ENCODE assay signal across 1 cellular context in the genomic region with DNA sequence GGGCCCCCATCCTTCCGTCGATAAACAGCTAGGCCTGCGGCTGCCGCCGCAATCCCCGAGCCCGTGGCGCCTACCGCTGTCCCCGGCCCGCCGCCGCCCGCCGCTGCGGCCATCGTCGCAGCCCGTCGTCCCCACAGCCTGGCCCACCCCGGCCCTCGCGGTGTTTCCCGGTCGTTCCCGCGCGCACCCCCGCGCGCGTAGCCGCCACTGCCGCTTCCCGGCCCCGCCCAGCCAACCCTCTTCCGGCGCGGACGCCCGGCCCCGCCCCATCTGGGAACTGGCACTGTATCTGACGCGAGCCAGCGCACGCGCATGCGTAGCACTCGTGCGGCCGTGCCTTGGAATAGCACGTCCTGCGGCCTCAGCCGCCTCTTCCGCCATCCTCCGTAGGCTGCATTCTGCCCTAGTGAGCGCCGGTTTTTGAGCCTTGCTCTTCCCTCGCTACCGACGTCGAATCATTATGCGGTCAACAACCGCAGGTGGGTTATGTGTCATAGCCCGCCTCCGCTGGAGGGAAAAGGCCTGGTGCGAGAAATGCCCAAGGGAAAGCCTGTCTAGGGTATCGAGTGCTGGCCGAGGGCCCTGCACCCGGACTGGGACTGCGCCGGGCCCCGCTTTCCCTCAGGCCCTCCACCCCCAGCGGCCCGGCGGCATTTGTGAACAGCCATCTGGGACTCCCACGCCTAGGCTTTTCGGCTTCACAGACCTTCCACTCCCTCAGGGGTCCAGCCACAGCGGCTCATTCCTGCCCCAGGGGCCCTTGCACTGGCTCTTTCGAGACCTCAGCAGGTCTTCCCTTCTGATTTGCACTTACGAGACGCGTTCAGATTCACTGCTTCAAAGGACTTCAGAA.
TF ChIP-seq lines count a peak whose summit lies in the region.

A gene (minus strand): TSS at position 209 of the 853 bp plus-strand sequence. CDS start 96 bp downstream, at position 113.

TF ChIP-seq in GM12878, 131 proteins besides CTCF, POLR2A, EP300 and RAD21 (continued from another document and continues in another):
- TF ChIP-seq, protein P1, sequence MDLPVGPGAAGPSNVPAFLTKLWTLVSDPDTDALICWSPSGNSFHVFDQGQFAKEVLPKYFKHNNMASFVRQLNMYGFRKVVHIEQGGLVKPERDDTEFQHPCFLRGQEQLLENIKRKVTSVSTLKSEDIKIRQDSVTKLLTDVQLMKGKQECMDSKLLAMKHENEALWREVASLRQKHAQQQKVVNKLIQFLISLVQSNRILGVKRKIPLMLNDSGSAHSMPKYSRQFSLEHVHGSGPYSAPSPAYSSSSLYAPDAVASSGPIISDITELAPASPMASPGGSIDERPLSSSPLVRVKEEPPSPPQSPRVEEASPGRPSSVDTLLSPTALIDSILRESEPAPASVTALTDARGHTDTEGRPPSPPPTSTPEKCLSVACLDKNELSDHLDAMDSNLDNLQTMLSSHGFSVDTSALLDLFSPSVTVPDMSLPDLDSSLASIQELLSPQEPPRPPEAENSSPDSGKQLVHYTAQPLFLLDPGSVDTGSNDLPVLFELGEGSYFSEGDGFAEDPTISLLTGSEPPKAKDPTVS (IDR thresholded peaks at IDR 0.05; ENCODE audit: low read depth, low read length) = 0 out of 2 replicates have a peak, but pooled peaks have one; percentile 13
- TF ChIP-seq IKZF2 (IDR thresholded peaks at IDR 0.05) (peak; percentile 90 to 95), RUNX3 (IDR thresholded peaks at IDR 0.05; ENCODE audit: low read length) (peak; percentile 98), POLR2AphosphoS5 (IDR thresholded peaks at IDR 0.05; ENCODE audit: low read length) (peak; percentile 85), CHD4 (IDR thresholded peaks at IDR 0.05) (no peak), MTA2 (IDR thresholded peaks at IDR 0.05; ENCODE audit: low read depth) (peak; percentile 62; the same call in 1 of the 2 replicates), ATF7 (IDR thresholded peaks at IDR 0.05; ENCODE audit: low read depth) (peak; percentile 77), TARDBP (IDR thresholded peaks at IDR 0.05; ENCODE audit: borderline replicate concordance) (no peak), JUNB (IDR thresholded peaks at IDR 0.05) (peak; percentile 77; the same call in 1 of the 2 replicates), WRNIP1 (IDR thresholded peaks at IDR 0.05; ENCODE audit: borderline replicate concordance, low read depth, low read length) (no peak), SMAD1 (IDR thresholded peaks at IDR 0.05; ENCODE audit: low read depth, partially characterized antibody) (peak; percentile 39), SMAD5 (IDR thresholded peaks at IDR 0.05; ENCODE audit: low read depth) (peak; percentile 46; the same call in 1 of the 2 replicates), MEF2B (IDR thresholded peaks at IDR 0.05; ENCODE audit: partially characterized antibody, poor library complexity, severe bottlenecking) (peak; percentile 94), MEF2A (IDR thresholded peaks at IDR 0.05; ENCODE audit: insufficient read depth, low read depth, low read length) (peak; percentile 70), BHLHE40 (IDR thresholded peaks at IDR 0.05; ENCODE audit: borderline replicate concordance in 1 of 2, low read depth in 2 of 2, low read length in 1 of 2) (peak; percentile 79 to 89), TCF3 (IDR thresholded peaks at IDR 0.05; ENCODE audit: borderline replicate concordance, insufficient read depth, low read depth, low read length) (0 out of 2 replicates have a peak, but pooled peaks have one; percentile 58), MXI1 (IDR thresholded peaks at IDR 0.05; ENCODE audit: low read depth, low read length) (peak; percentile 73; the same call in 1 of the 2 replicates), SIN3A (IDR thresholded peaks at IDR 0.05; ENCODE audit: low read depth, low read length) (peak; percentile 37), SUPT20H (IDR thresholded peaks at IDR 0.05; ENCODE audit: borderline replicate concordance, control insufficient read depth, low read depth, low read length) (no peak), EED (IDR thresholded peaks at IDR 0.05; ENCODE audit: low read depth) (peak; percentile 95), DPF2 (IDR thresholded peaks at IDR 0.05) (peak; percentile 87; the same call in 1 of the 2 replicates), RB1 (IDR thresholded peaks at IDR 0.05; ENCODE audit: borderline replicate concordance) (peak; percentile 25; the same call in 1 of the 2 replicates), SREBF2 (IDR thresholded peaks at IDR 0.05; ENCODE audit: low read length) (peak; percentile 18; the same call in 1 of the 2 replicates), HDAC6 (IDR thresholded peaks at IDR 0.05; ENCODE audit: unreplicated experiment) (peak; percentile 14), LARP7 (IDR thresholded peaks at IDR 0.05) (peak; percentile 18; the same call in 1 of the 2 replicates), BACH1 (IDR thresholded peaks at IDR 0.05; ENCODE audit: borderline replicate concordance) (peak; percentile 8; the same call in 1 of the 2 replicates), CREM (IDR thresholded peaks at IDR 0.05; ENCODE audit: low read depth) (peak; percentile 89), ZNF622 (IDR thresholded peaks at IDR 0.05) (no peak), EZH2 (IDR thresholded peaks at IDR 0.05; ENCODE audit: borderline replicate concordance, control insufficient read depth, low read depth, low read length) (no peak), ZNF274 (IDR thresholded peaks at IDR 0.05; ENCODE audit: insufficient read depth, insufficient read length) (no peak)
- TF ChIP-seq, protein P2, sequence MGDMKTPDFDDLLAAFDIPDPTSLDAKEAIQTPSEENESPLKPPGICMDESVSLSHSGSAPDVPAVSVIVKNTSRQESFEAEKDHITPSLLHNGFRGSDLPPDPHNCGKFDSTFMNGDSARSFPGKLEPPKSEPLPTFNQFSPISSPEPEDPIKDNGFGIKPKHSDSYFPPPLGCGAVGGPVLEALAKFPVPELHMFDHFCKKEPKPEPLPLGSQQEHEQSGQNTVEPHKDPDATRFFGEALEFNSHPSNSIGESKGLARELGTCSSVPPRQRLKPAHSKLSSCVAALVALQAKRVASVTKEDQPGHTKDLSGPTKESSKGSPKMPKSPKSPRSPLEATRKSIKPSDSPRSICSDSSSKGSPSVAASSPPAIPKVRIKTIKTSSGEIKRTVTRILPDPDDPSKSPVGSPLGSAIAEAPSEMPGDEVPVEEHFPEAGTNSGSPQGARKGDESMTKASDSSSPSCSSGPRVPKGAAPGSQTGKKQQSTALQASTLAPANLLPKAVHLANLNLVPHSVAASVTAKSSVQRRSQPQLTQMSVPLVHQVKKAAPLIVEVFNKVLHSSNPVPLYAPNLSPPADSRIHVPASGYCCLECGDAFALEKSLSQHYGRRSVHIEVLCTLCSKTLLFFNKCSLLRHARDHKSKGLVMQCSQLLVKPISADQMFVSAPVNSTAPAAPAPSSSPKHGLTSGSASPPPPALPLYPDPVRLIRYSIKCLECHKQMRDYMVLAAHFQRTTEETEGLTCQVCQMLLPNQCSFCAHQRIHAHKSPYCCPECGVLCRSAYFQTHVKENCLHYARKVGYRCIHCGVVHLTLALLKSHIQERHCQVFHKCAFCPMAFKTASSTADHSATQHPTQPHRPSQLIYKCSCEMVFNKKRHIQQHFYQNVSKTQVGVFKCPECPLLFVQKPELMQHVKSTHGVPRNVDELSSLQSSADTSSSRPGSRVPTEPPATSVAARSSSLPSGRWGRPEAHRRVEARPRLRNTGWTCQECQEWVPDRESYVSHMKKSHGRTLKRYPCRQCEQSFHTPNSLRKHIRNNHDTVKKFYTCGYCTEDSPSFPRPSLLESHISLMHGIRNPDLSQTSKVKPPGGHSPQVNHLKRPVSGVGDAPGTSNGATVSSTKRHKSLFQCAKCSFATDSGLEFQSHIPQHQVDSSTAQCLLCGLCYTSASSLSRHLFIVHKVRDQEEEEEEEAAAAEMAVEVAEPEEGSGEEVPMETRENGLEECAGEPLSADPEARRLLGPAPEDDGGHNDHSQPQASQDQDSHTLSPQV (IDR thresholded peaks at IDR 0.05) = no peak
- TF ChIP-seq, protein P3, sequence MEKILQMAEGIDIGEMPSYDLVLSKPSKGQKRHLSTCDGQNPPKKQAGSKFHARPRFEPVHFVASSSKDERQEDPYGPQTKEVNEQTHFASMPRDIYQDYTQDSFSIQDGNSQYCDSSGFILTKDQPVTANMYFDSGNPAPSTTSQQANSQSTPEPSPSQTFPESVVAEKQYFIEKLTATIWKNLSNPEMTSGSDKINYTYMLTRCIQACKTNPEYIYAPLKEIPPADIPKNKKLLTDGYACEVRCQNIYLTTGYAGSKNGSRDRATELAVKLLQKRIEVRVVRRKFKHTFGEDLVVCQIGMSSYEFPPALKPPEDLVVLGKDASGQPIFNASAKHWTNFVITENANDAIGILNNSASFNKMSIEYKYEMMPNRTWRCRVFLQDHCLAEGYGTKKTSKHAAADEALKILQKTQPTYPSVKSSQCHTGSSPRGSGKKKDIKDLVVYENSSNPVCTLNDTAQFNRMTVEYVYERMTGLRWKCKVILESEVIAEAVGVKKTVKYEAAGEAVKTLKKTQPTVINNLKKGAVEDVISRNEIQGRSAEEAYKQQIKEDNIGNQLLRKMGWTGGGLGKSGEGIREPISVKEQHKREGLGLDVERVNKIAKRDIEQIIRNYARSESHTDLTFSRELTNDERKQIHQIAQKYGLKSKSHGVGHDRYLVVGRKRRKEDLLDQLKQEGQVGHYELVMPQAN (conservative IDR thresholded peaks at IDR 0.05) = peak; percentile 57; the same call in 1 of the 2 replicates
- TF ChIP-seq, protein P4, sequence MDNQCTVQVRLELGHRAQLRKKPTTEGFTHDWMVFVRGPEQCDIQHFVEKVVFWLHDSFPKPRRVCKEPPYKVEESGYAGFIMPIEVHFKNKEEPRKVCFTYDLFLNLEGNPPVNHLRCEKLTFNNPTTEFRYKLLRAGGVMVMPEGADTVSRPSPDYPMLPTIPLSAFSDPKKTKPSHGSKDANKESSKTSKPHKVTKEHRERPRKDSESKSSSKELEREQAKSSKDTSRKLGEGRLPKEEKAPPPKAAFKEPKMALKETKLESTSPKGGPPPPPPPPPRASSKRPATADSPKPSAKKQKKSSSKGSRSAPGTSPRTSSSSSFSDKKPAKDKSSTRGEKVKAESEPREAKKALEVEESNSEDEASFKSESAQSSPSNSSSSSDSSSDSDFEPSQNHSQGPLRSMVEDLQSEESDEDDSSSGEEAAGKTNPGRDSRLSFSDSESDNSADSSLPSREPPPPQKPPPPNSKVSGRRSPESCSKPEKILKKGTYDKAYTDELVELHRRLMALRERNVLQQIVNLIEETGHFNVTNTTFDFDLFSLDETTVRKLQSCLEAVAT (IDR thresholded peaks at IDR 0.05) = peak; percentile 97
- TF ChIP-seq, protein P5, sequence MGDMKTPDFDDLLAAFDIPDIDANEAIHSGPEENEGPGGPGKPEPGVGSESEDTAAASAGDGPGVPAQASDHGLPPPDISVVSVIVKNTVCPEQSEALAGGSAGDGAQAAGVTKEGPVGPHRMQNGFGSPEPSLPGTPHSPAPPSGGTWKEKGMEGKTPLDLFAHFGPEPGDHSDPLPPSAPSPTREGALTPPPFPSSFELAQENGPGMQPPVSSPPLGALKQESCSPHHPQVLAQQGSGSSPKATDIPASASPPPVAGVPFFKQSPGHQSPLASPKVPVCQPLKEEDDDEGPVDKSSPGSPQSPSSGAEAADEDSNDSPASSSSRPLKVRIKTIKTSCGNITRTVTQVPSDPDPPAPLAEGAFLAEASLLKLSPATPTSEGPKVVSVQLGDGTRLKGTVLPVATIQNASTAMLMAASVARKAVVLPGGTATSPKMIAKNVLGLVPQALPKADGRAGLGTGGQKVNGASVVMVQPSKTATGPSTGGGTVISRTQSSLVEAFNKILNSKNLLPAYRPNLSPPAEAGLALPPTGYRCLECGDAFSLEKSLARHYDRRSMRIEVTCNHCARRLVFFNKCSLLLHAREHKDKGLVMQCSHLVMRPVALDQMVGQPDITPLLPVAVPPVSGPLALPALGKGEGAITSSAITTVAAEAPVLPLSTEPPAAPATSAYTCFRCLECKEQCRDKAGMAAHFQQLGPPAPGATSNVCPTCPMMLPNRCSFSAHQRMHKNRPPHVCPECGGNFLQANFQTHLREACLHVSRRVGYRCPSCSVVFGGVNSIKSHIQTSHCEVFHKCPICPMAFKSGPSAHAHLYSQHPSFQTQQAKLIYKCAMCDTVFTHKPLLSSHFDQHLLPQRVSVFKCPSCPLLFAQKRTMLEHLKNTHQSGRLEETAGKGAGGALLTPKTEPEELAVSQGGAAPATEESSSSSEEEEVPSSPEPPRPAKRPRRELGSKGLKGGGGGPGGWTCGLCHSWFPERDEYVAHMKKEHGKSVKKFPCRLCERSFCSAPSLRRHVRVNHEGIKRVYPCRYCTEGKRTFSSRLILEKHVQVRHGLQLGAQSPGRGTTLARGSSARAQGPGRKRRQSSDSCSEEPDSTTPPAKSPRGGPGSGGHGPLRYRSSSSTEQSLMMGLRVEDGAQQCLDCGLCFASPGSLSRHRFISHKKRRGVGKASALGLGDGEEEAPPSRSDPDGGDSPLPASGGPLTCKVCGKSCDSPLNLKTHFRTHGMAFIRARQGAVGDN (IDR thresholded peaks at IDR 0.05) = peak; percentile 18
- TF ChIP-seq, protein P6, sequence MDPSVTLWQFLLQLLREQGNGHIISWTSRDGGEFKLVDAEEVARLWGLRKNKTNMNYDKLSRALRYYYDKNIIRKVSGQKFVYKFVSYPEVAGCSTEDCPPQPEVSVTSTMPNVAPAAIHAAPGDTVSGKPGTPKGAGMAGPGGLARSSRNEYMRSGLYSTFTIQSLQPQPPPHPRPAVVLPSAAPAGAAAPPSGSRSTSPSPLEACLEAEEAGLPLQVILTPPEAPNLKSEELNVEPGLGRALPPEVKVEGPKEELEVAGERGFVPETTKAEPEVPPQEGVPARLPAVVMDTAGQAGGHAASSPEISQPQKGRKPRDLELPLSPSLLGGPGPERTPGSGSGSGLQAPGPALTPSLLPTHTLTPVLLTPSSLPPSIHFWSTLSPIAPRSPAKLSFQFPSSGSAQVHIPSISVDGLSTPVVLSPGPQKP (IDR thresholded peaks at IDR 0.05; ENCODE audit: low read depth, low read length) = peak; percentile 84
